ENCODE assay signal across 8 cellular contexts in genomic region chr7:142391191-142391992, GRCh38.
DNase-seq lines count a peak whose midpoint lies in the region; ATAC-seq lines count a peak whose summit lies in the region.

No MANE protein-coding gene starts in this region.

- H3K27me3 Mint-ChIP-seq in T-helper 17 cell = peaks cover 7% of the 10 kb centered on the region

- peak overlapping the region; percentile 79 for H3K4me3 Mint-ChIP-seq in T-helper 17 cell

- H3K36me3 Mint-ChIP-seq in T-helper 17 cell (ENCODE audit: low read depth) = no peaks in the 10 kb centered on the region

- ATAC-seq in T-helper 17 cell = peak; percentile 70
- ATAC-seq in HG03460 (IDR thresholded peaks at IDR 0.05; ENCODE audit: unreplicated experiment) = no peak
- no peak for ATAC-seq in HG02623 (IDR thresholded peaks at IDR 0.05; ENCODE audit: unreplicated experiment)

- no peaks in the 10 kb centered on the region for H3K9me3 ChIP-seq in T-helper 17 cell (ENCODE audit: control insufficient read depth, low read length, poor library complexity, severe bottlenecking)

- H3K27ac Mint-ChIP-seq in T-helper 17 cell = no peak overlapping the region

- peak; percentile 8 to 16 for DNase-seq in activated CD8-positive, alpha-beta memory T cell treated with anti-CD3 and anti-CD28 coated beads for 1 hour (ENCODE audit: extremely low read depth in 1 of 2, low read depth in 1 of 2)
- DNase-seq in activated CD8-positive, alpha-beta memory T cell treated with anti-CD3 and anti-CD28 coated beads for 24 hours = no peak
- DNase-seq in T-helper 17 cell = peak in 2 of 3 donors; percentile 15 to 24
- DNase-seq in effector CD4-positive, alpha-beta T cell = peak; percentile 23
- DNase-seq in stimulated activated CD4-positive, alpha-beta T cell treated with anti-CD3 and anti-CD28 coated beads, Interleukin-1b, Interleukin-23, amount 100 ng/mL, for 48 hours = peak; percentile 55
- no peak for DNase-seq in 8988T

- no peaks in the 10 kb centered on the region for H3K4me1 Mint-ChIP-seq in T-helper 17 cell

Comparison
In these comparisons a context has a peak if more than half of its experiments do, and no peak if none do; other contexts are left out.
1. DNase-seq: peak in activated CD8-positive, alpha-beta memory T cell treated with anti-CD3 and anti-CD28 coated beads for 1 hour (2 of 2), T-helper 17 cell (2 of 3), effector CD4-positive, alpha-beta T cell (single experiment) and stimulated activated CD4-positive, alpha-beta T cell treated with anti-CD3 and anti-CD28 coated beads, Interleukin-1b, Interleukin-23, amount 100 ng/mL, for 48 hours (single experiment); none in activated CD8-positive, alpha-beta memory T cell treated with anti-CD3 and anti-CD28 coated beads for 24 hours (single experiment) and 8988T (single experiment).